In genomic region chr17:41009301-41009760, GRCh38 we compare ENCODE assay signal across 18 cellular contexts. TPM values are rescaled to one million over a fixed set of nuclear protein-coding genes. Genes with fewer than 3 reads are reported as not detected.
DNase-seq lines count a peak whose midpoint lies in the region; ATAC-seq lines count a peak whose summit lies in the region.
"Had no signal": no experiment of that assay in that cellular context is flagged by ENCODE, and none has a peak within 500 bp of the region (broad histone marks: within the 10 kb centered on the region; RNA-seq: fewer than 3 reads in every experiment).

No MANE protein-coding gene starts in this region.

- H3K4me1 ChIP-seq in mesendoderm (ENCODE audit: control insufficient read depth, low read depth, low read length), result no peaks in the 10 kb centered on the region
- H3K4me1 ChIP-seq: colonic mucosa, Peyer's patch had no signal

- H3K27me3 ChIP-seq in mesendoderm (ENCODE audit: insufficient read depth, low read length, poor library complexity), result no peaks in the 10 kb centered on the region
- H3K27me3 ChIP-seq: colonic mucosa, Peyer's patch had no signal

- no peak overlapping the region for H3K4ac ChIP-seq in mesendoderm (ENCODE audit: low read depth, low read length)

- no CpG with 5 or more reads among the region's 4 CpGs for WGBS in mesendoderm (ENCODE audit: extremely low coverage, insufficient coverage, low lambda C conversion rate)

- H4K5ac ChIP-seq in mesendoderm (ENCODE audit: low read length), result no peak overlapping the region

- H3K56ac ChIP-seq in mesendoderm (ENCODE audit: low read length), result no peak overlapping the region

- H4K8ac ChIP-seq in mesendoderm (ENCODE audit: low read depth, low read length), result no peak overlapping the region

- DNase-seq in DMS153 treated with DMSO at 0.1 percent for 48 hours (lab: John Stamatoyannopoulos, UW; ENCODE audit: unreplicated experiment) (peak; percentile 31), DMS153 (lab: John Stamatoyannopoulos, UW) (no peak), NCI-H526 treated with DMSO at 0.1 percent for 48 hours (lab: John Stamatoyannopoulos, UW) (peak; percentile 79), mesendoderm (peak; percentile 67), COLO829 (ENCODE audit: low spot score) (no peak)
- DNase-seq: 8988T; activated CD4-positive, alpha-beta T cell treated with anti-CD3 and anti-CD28 coated beads for 48 hours; activated T-cell treated with anti-CD3 and anti-CD28 coated beads, Interleukin-2, amount 50 U/mL, for 48 hours; CD8-positive, alpha-beta memory T cell; colonic mucosa; HCEC 1CT; head of caudate nucleus; Kasumi-1; Peyer's patch had no signal

- no peaks in the 10 kb centered on the region for H3K79me1 ChIP-seq in mesendoderm (ENCODE audit: low read length)

- H2BK120ac ChIP-seq in mesendoderm (ENCODE audit: low read depth, low read length), result no peak overlapping the region

- H3K9ac ChIP-seq in mesendoderm (ENCODE audit: low read length), result no peak overlapping the region

- H3K79me2 ChIP-seq in mesendoderm (ENCODE audit: control insufficient read depth, insufficient read depth, low read length), result no peaks in the 10 kb centered on the region

- no peak overlapping the region for H3K4me3 ChIP-seq in mesendoderm (ENCODE audit: low read length)
- H3K4me3 ChIP-seq: colonic mucosa, Peyer's patch, thoracic aorta had no signal

- H2AK5ac ChIP-seq in mesendoderm (ENCODE audit: low read length), result no peak overlapping the region

- H2BK15ac ChIP-seq in mesendoderm (replicated peaks; ENCODE audit: low read depth), result no peak overlapping the region

- H3K18ac ChIP-seq in mesendoderm (ENCODE audit: low read length), result no peak overlapping the region

- H3K27ac ChIP-seq in mesendoderm (ENCODE audit: low read depth, low read length), result no peak overlapping the region
- H3K27ac ChIP-seq: colonic mucosa, Peyer's patch, thoracic aorta had no signal

- H3K36me3 ChIP-seq in mesendoderm (ENCODE audit: control insufficient read depth, insufficient read depth, low read length), result no peaks in the 10 kb centered on the region
- H3K36me3 ChIP-seq: colonic mucosa, Peyer's patch, thoracic aorta had no signal

- H3K23ac ChIP-seq in mesendoderm (ENCODE audit: low read length), result no peak overlapping the region

- no peak for ATAC-seq in GM21717 (IDR thresholded peaks at IDR 0.05; ENCODE audit: unreplicated experiment)

- H3K4me2 ChIP-seq in mesendoderm (ENCODE audit: low read length), result no peak overlapping the region

- H2BK5ac ChIP-seq in mesendoderm (ENCODE audit: low read length), result no peak overlapping the region

RNA-seq across cellular contexts. Expression of gene KRTAP3-1, which starts 0.4 kb away (rescaled TPM):
- polyA plus RNA-seq in mesendoderm (2013, experiment 1 of 2), result not detected
- polyA plus RNA-seq in mesendoderm (2013, experiment 2 of 2), result not detected
- polyA plus RNA-seq: adipose tissue; CD8-positive, alpha-beta memory T cell had no signal

RNA-seq across cellular contexts. Expression of gene KRTAP3-2, which starts 9.6 kb away (rescaled TPM):
- polyA plus RNA-seq in mesendoderm (2013, experiment 1 of 2), result not detected
- not detected for polyA plus RNA-seq in mesendoderm (2013, experiment 2 of 2)
- polyA plus RNA-seq: adipose tissue; CD8-positive, alpha-beta memory T cell had no signal

RNA-seq across cellular contexts. Expression of gene KRTAP3-3, which starts 15.4 kb away (rescaled TPM):
- not detected for polyA plus RNA-seq in mesendoderm (2013, experiment 1 of 2)
- polyA plus RNA-seq in mesendoderm (2013, experiment 2 of 2), result not detected
- polyA plus RNA-seq: adipose tissue; CD8-positive, alpha-beta memory T cell; esophagus had no signal

RNA-seq across cellular contexts. Expression of gene KRTAP1-5, which starts 17.7 kb away (rescaled TPM):
- polyA plus RNA-seq in mesendoderm (2013, experiment 1 of 2), result not detected
- polyA plus RNA-seq in mesendoderm (2013, experiment 2 of 2), result not detected
- polyA plus RNA-seq: CD8-positive, alpha-beta memory T cell had no signal

RNA-seq across cellular contexts. Expression of gene KRTAP1-4, which starts 20.7 kb away (rescaled TPM):
- polyA plus RNA-seq in mesendoderm (2013, experiment 1 of 2), result not detected
- not detected for polyA plus RNA-seq in mesendoderm (2013, experiment 2 of 2)
- polyA plus RNA-seq: adipose tissue; CD8-positive, alpha-beta memory T cell; esophagus had no signal

Comparison
In these comparisons a context has a peak if more than half of its experiments do, and no peak if none do; other contexts are left out.
1. DNase-seq: peak in DMS153 treated with DMSO at 0.1 percent for 48 hours (single experiment), NCI-H526 treated with DMSO at 0.1 percent for 48 hours (single experiment) and mesendoderm (single experiment); none in DMS153 (single experiment) and COLO829 (single experiment).